ENCODE assay signal across 18 cellular contexts in the genomic region with DNA sequence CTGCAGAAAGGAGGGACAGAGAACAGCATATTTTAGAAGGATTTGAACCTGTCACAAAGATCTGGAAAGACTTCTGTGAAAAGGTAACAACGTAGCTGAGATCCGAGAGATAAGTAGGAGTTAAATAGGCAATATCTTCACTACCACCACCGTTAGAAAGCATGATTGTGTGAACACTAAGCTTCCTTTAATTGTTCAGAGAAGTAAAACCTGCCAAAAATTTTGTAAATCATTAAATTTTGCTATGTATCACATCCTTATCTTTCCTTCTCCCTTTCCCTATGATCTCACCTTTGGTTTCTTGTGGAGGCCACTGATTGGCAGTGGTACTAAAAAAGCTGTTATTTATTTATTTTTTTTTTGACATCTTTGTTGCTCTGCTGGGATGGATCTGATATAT.
DNase-seq lines count a peak whose midpoint lies in the region; ATAC-seq and TF ChIP-seq lines count a peak whose summit lies in the region.
"Had no signal": no experiment of that assay in that cellular context is flagged by ENCODE, and none has a peak within 500 bp of the region (broad histone marks: within the 10 kb centered on the region; RNA-seq: fewer than 3 reads in every experiment).

No MANE protein-coding gene starts in this region.

- no peaks in the 10 kb centered on the region for H3K9me3 Mint-ChIP-seq in endothelial cell (ENCODE audit: unreplicated experiment)
- H3K9me3 Mint-ChIP-seq in stimulated activated memory B cell treated with anti-CD40 and anti-IgM and Interleukin-4, amounts not matched to agents 10 μg/mL and 1 μg/mL and 100 μg/mL, for 72 hours = peaks cover 3% of the 10 kb centered on the region

- peaks cover 65% of the 10 kb centered on the region for H3F3A ChIP-seq in SK-N-SH (replicated peaks; ENCODE audit: insufficient read depth)

- H3K79me2 ChIP-seq in SK-N-SH (ENCODE audit: insufficient read depth) (no peaks in the 10 kb centered on the region; the same call in 1 of the 2 replicates), osteoblast (ENCODE audit: insufficient read depth, low read length) (no peaks in the 10 kb centered on the region)

- H3K36me3 ChIP-seq in SK-N-SH (replicated peaks in 1 of 2; ENCODE audit: control insufficient read depth in 1 of 2, insufficient read depth in 2 of 2, low read length in 1 of 2) = no peaks in the 10 kb centered on the region
- no peaks in the 10 kb centered on the region for H3K36me3 ChIP-seq in osteoblast (ENCODE audit: insufficient read depth, low read length)
- no peaks in the 10 kb centered on the region for H3K36me3 ChIP-seq in esophagus muscularis mucosa
- H3K36me3 ChIP-seq: BLaER1, HAP-1 had no signal

- H3K4me2 ChIP-seq in SK-N-SH (no peak overlapping the region), osteoblast (ENCODE audit: insufficient read depth, low read length) (no peak overlapping the region)
- H3K4me2 ChIP-seq: A549, BLaER1 had no signal

- H3K9me3 ChIP-seq in SK-N-SH (no peaks in the 10 kb centered on the region; the same call in 1 of the 2 replicates), osteoblast (ENCODE audit: low read depth, low read length) (no peaks in the 10 kb centered on the region), esophagus muscularis mucosa (no peaks in the 10 kb centered on the region)
- H3K9me3 ChIP-seq: A549, BLaER1, HAP-1 had no signal

- H4K20me1 ChIP-seq in SK-N-SH (ENCODE audit: insufficient read depth) = no peaks in the 10 kb centered on the region
- no peaks in the 10 kb centered on the region for H4K20me1 ChIP-seq in osteoblast (ENCODE audit: insufficient read depth, low read length)
- H4K20me1 ChIP-seq: BLaER1 had no signal

- no peak overlapping the region for H2AFZ ChIP-seq in SK-N-SH (ENCODE audit: low read depth)
- H2AFZ ChIP-seq in osteoblast (ENCODE audit: low read length) = no peak overlapping the region
- H2AFZ ChIP-seq: GM23248 had no signal

- no peak for TF ChIP-seq RAD21 in SK-N-SH (IDR thresholded peaks at IDR 0.05; ENCODE audit: low read length)

- H3K36me3 Mint-ChIP-seq in endothelial cell (ENCODE audit: low read depth, unreplicated experiment) = no peaks in the 10 kb centered on the region
- H3K36me3 Mint-ChIP-seq in stimulated activated memory B cell treated with anti-CD40 and anti-IgM and Interleukin-4, amounts not matched to agents 10 μg/mL and 1 μg/mL and 100 μg/mL, for 72 hours = no peaks in the 10 kb centered on the region
- H3K36me3 Mint-ChIP-seq: CD14-positive monocyte; CD4-positive, alpha-beta memory T cell had no signal

- no peak for ATAC-seq in SK-N-SH treated with all-trans-retinoic acid at 6 μM for 48 hours
- ATAC-seq in stimulated activated memory B cell treated with anti-CD40 and anti-IgM and Interleukin-4, amounts not matched to agents 10 μg/mL and 1 μg/mL and 100 μg/mL, for 72 hours = no peak
- ATAC-seq: A549 had no signal

- peak overlapping the region; percentile 16 to 88; a peak in 2 of 4 replicates for H3K27ac ChIP-seq in SK-N-SH (ENCODE audit: low read depth in 2 of 2, low read length in 1 of 2)
- H3K27ac ChIP-seq in osteoblast (ENCODE audit: low read depth, low read length) = no peak overlapping the region
- no peak overlapping the region for H3K27ac ChIP-seq in esophagus muscularis mucosa (replicated peaks in 1 of 4)
- H3K27ac ChIP-seq: 22Rv1, A549, BLaER1 had no signal

- H3K4me3 ChIP-seq in SK-N-SH (ENCODE audit: low read depth in 2 of 2, low read length in 1 of 2) = no peak overlapping the region
- no peak overlapping the region for H3K4me3 ChIP-seq in osteoblast (ENCODE audit: insufficient read depth, low read length)
- no peak overlapping the region for H3K4me3 ChIP-seq in esophagus muscularis mucosa
- H3K4me3 ChIP-seq: A549, BLaER1, GM23248, HAP-1 had no signal

- TF ChIP-seq EP300 in SK-N-SH (IDR thresholded peaks at IDR 0.05; ENCODE audit: borderline replicate concordance in 1 of 2, low read depth in 1 of 2, low read length in 1 of 2) (no peak), esophagus muscularis mucosa (IDR thresholded peaks at IDR 0.05) (no peak)

- peaks cover 3 to 30% of the 10 kb centered on the region in 2 experiments; a peak in 3 of 4 replicates for H3K4me1 ChIP-seq in SK-N-SH (ENCODE audit: control insufficient read depth in 1 of 2, insufficient read depth in 2 of 2, low read depth in 1 of 2, low read length in 1 of 2)
- peaks cover 41% of the 10 kb centered on the region for H3K4me1 ChIP-seq in osteoblast (ENCODE audit: insufficient read depth, low read length)
- H3K4me1 ChIP-seq in esophagus muscularis mucosa = no peaks in the 10 kb centered on the region
- H3K4me1 ChIP-seq: A549, BLaER1 had no signal

- H3K4me1 Mint-ChIP-seq in endothelial cell (ENCODE audit: unreplicated experiment) = peaks cover 35% of the 10 kb centered on the region
- no peaks in the 10 kb centered on the region for H3K4me1 Mint-ChIP-seq in stimulated activated memory B cell treated with anti-CD40 and anti-IgM and Interleukin-4, amounts not matched to agents 10 μg/mL and 1 μg/mL and 100 μg/mL, for 72 hours
- H3K4me1 Mint-ChIP-seq: CD14-positive monocyte; CD4-positive, alpha-beta memory T cell; IgD-negative memory B cell had no signal

- intact Hi-C loops in esophagus muscularis mucosa (cut with DNase I) = no loop called here

- 86% methylated on average over 3 of the region's 3 CpGs for WGBS in SK-N-SH (ENCODE audit: low lambda C conversion rate)
- 76% methylated on average over 3 of the region's 3 CpGs for WGBS in esophagus muscularis mucosa

- DNase-seq in SK-N-SH = no peak
- DNase-seq in endothelial cell (ENCODE audit: low spot score) = no peak
- DNase-seq in lung microvascular endothelial cell (ENCODE audit: low read depth in 2 of 2) = peak; percentile 7 to 52
- no peak for DNase-seq in osteoblast (ENCODE audit: insufficient read length, low spot score, missing footprints)
- DNase-seq in esophagus muscularis mucosa (ENCODE audit: extremely low spot score) = no peak
- DNase-seq: CD4-positive, alpha-beta memory T cell; DMS153; DMS79; GDM1; GM23248 had no signal

- H3K27ac Mint-ChIP-seq in endothelial cell (ENCODE audit: unreplicated experiment) = peak overlapping the region; percentile 43
- H3K27ac Mint-ChIP-seq in stimulated activated memory B cell treated with anti-CD40 and anti-IgM and Interleukin-4, amounts not matched to agents 10 μg/mL and 1 μg/mL and 100 μg/mL, for 72 hours = no peak overlapping the region
- H3K27ac Mint-ChIP-seq: CD14-positive monocyte; CD4-positive, alpha-beta memory T cell; IgD-negative memory B cell had no signal

- H3K27me3 ChIP-seq in SK-N-SH (ENCODE audit: insufficient read depth) (no peaks in the 10 kb centered on the region), osteoblast (ENCODE audit: insufficient read depth, low read length) (no peaks in the 10 kb centered on the region), esophagus muscularis mucosa (no peaks in the 10 kb centered on the region)
- H3K27me3 ChIP-seq: BLaER1 had no signal

- no peak overlapping the region for H3K4me3 Mint-ChIP-seq in endothelial cell (ENCODE audit: unreplicated experiment)
- no peak overlapping the region for H3K4me3 Mint-ChIP-seq in stimulated activated memory B cell treated with anti-CD40 and anti-IgM and Interleukin-4, amounts not matched to agents 10 μg/mL and 1 μg/mL and 100 μg/mL, for 72 hours
- H3K4me3 Mint-ChIP-seq: CD14-positive monocyte; CD4-positive, alpha-beta memory T cell; IgD-negative memory B cell had no signal

- TF ChIP-seq CTCF in SK-N-SH (IDR thresholded peaks at IDR 0.05) (no peak), endothelial cell (IDR thresholded peaks at IDR 0.05; ENCODE audit: unreplicated experiment) (no peak), osteoblast (IDR thresholded peaks at IDR 0.05; ENCODE audit: extremely low read depth, low read depth, low read length) (no peak), esophagus muscularis mucosa (IDR thresholded peaks at IDR 0.05) (no peak)

- POLR2A ChIA-PET in SK-N-SH (lab: Yijun Ruan, JAX) = no interaction called here

- no peak for TF ChIP-seq POLR2A in esophagus muscularis mucosa (IDR thresholded peaks at IDR 0.05; ENCODE audit: low read depth)

- no peaks in the 10 kb centered on the region for H3K27me3 Mint-ChIP-seq in endothelial cell (ENCODE audit: unreplicated experiment)
- no peaks in the 10 kb centered on the region for H3K27me3 Mint-ChIP-seq in stimulated activated memory B cell treated with anti-CD40 and anti-IgM and Interleukin-4, amounts not matched to agents 10 μg/mL and 1 μg/mL and 100 μg/mL, for 72 hours
- H3K27me3 Mint-ChIP-seq: CD4-positive, alpha-beta memory T cell; IgD-negative memory B cell had no signal

- no peak overlapping the region for H3K9ac ChIP-seq in SK-N-SH
- H3K9ac ChIP-seq: BLaER1, GM23248 had no signal

- CTCF ChIA-PET in SK-N-SH (lab: Yijun Ruan, JAX) = interaction anchor here (0.9 to 1.8 kb wide), 3 partner anchors 11 to 32 kb away, joined by 3 to 6 read pairs (median 3); no protein-coding TSS in a partner anchor

- no peaks in the 10 kb centered on the region for H3K9me2 ChIP-seq in SK-N-SH

TF ChIP-seq in SK-N-SH, 30 proteins besides CTCF, POLR2A, EP300 and RAD21:
- no peak for TF ChIP-seq ELF1 (IDR thresholded peaks at IDR 0.05)
- no peak for TF ChIP-seq MXI1 (IDR thresholded peaks at IDR 0.05; ENCODE audit: low read depth, low read length)
- no peak for TF ChIP-seq YY1 (IDR thresholded peaks at IDR 0.05; ENCODE audit: low read depth)
TF ChIP-seq in SK-N-SH: peak in this region for 0.

TF ChIP-seq in SK-N-SH treated with all-trans-retinoic acid at 6 μM for 48 hours, 23 proteins besides CTCF, POLR2A, EP300 and RAD21:
- TF ChIP-seq SNAI2 (CRISPR knock-in tag; IDR thresholded peaks at IDR 0.05) (no peak), ISL1 (CRISPR knock-in tag; IDR thresholded peaks at IDR 0.05) (no peak), GLIS3 (CRISPR knock-in tag; IDR thresholded peaks at IDR 0.05) (no peak), ZNF70 (CRISPR knock-in tag; IDR thresholded peaks at IDR 0.05) (no peak), ARNTL (CRISPR knock-in tag; IDR thresholded peaks at IDR 0.05; ENCODE audit: borderline replicate concordance, low read depth) (no peak), CREB5 (CRISPR knock-in tag; IDR thresholded peaks at IDR 0.05; ENCODE audit: low read depth) (no peak)

Comparison
In these comparisons a context has a peak if more than half of its experiments do, and no peak if none do; other contexts are left out.
1. DNase-seq: peak in lung microvascular endothelial cell (2 of 2); none in SK-N-SH (single experiment), endothelial cell (single experiment), osteoblast (single experiment) and esophagus muscularis mucosa (single experiment).
2. H3K27ac ChIP-seq: peak in SK-N-SH (2 of 2); none in osteoblast (single experiment) and esophagus muscularis mucosa (0 of 4).